Comparison of ENCODE assay signal across 8 cellular contexts in the genomic region with DNA sequence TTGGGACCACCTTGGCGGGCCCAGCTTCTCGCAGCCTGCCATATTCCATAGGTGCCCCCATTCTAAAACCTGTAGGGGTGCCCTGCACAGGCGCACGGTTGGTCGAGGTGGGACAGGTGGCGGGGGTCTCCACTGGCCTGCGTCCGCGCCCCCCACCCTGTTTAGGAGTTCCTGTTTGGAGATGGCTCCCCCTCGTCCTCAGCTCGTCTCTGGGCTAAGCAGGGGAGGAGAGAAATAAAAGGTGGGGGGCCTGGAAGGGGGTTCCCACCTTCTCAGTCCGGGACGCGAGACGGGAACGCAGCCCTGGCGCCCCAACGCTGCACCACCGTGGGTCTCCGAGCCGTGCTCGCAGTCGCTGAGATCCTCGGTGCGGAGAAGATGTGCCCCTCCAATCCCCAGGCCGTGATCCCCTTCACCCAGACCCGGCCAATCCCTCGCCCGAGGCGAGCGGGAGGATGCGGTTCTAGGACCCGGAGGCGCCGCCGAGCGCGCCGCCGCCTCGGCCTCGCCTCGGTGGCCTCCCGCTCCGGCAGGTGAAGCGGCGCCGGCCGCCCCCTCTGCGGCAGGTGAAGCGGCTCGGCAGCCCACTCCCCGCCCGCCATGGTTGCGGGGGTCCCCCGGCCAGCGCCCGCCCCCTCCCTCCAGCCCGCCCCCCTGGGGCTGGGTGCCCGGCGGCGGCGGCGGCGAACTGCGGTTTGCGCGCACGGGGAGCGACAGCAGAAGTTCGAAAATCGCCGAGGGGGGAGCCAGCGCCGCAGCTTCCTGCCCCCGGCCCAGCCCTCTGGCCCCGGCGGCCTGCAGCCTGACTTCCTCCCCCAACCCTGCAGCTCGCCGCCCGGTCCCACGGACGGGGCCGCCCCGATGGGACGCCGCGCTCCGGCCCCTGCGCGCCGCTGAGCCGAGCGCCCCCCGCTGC. TPM values are rescaled to one million over a fixed set of nuclear protein-coding genes. Genes with fewer than 3 reads are reported as not detected.
DNase-seq lines count a peak whose midpoint lies in the region; ATAC-seq and TF ChIP-seq lines count a peak whose summit lies in the region.

A gene with protein sequence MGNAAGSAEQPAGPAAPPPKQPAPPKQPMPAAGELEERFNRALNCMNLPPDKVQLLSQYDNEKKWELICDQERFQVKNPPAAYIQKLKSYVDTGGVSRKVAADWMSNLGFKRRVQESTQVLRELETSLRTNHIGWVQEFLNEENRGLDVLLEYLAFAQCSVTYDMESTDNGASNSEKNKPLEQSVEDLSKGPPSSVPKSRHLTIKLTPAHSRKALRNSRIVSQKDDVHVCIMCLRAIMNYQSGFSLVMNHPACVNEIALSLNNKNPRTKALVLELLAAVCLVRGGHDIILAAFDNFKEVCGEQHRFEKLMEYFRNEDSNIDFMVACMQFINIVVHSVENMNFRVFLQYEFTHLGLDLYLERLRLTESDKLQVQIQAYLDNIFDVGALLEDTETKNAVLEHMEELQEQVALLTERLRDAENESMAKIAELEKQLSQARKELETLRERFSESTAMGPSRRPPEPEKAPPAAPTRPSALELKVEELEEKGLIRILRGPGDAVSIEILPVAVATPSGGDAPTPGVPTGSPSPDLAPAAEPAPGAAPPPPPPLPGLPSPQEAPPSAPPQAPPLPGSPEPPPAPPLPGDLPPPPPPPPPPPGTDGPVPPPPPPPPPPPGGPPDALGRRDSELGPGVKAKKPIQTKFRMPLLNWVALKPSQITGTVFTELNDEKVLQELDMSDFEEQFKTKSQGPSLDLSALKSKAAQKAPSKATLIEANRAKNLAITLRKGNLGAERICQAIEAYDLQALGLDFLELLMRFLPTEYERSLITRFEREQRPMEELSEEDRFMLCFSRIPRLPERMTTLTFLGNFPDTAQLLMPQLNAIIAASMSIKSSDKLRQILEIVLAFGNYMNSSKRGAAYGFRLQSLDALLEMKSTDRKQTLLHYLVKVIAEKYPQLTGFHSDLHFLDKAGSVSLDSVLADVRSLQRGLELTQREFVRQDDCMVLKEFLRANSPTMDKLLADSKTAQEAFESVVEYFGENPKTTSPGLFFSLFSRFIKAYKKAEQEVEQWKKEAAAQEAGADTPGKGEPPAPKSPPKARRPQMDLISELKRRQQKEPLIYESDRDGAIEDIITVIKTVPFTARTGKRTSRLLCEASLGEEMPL (plus strand): TSS at position 805 of the 916 bp plus-strand sequence. CDS start 240 bp downstream, outside the sequence.

- H3K27me3 Mint-ChIP-seq in activated T-cell treated with anti-CD3 and anti-CD28 coated beads, Interleukin-2, amount 50 U/mL, for 72 hours (ENCODE audit: low read depth) = no peaks in the 10 kb centered on the region

- peak in 1 of 2 donors; percentile 12 for ATAC-seq in activated T-cell treated with anti-CD3 and anti-CD28 coated beads, Interleukin-2, amount 50 U/mL, for 72 hours (replicated peaks in 1 of 2)

- peak within 1 kb of the TSS; percentile 88 to 99 for H3K4me3 Mint-ChIP-seq in activated T-cell treated with anti-CD3 and anti-CD28 coated beads, Interleukin-2, amount 50 U/mL, for 72 hours

- H3K36me3 ChIP-seq in neuron (ENCODE audit: insufficient read depth, low read length) = no peaks in the 10 kb centered on the region

- H3K9me3 Mint-ChIP-seq in activated T-cell treated with anti-CD3 and anti-CD28 coated beads, Interleukin-2, amount 50 U/mL, for 72 hours = no peaks in the 10 kb centered on the region

- peak within 1 kb of the TSS; percentile 75 for H3K4me3 ChIP-seq in NB4 (ENCODE audit: low read depth, low read length)
- peak within 1 kb of the TSS; percentile 71 for H3K4me3 ChIP-seq in fibroblast of villous mesenchyme (ENCODE audit: low read depth, low read length)
- H3K4me3 ChIP-seq in neuron (ENCODE audit: low read length) = peak within 1 kb of the TSS; percentile 36

- H2AFZ ChIP-seq in neuron (ENCODE audit: low read depth, low read length) = peak within 1 kb of the TSS; percentile 66

- peaks cover 56% of the 10 kb centered on the region for H3K27me3 ChIP-seq in neuron (ENCODE audit: insufficient read depth, low read length)

- no peaks in the 10 kb centered on the region for H3K4me1 ChIP-seq in neuron (ENCODE audit: insufficient read depth, low read length)

- DNase-seq in NCI-H1417 (lab: John Stamatoyannopoulos, UW) = peak; percentile 21 to 71 (median 66)
- no peak for DNase-seq in NCI-H1417 treated with DMSO at 0.1 percent for 48 hours (lab: John Stamatoyannopoulos, UW)
- peak; percentile 87 for DNase-seq in NB4 (ENCODE audit: low read depth)
- DNase-seq in activated T-cell treated with anti-CD3 and anti-CD28 coated beads, Interleukin-2, amount 50 U/mL, for 72 hours = peak; percentile 78 to 81
- no peak for DNase-seq in fibroblast of villous mesenchyme (ENCODE audit: low read depth)
- no peak for DNase-seq in NCI-H1930 (lab: John Stamatoyannopoulos, UW)
- DNase-seq in GOT3 (lab: John Stamatoyannopoulos, UW) = no peak

- TF ChIP-seq POLR2A in NB4 (IDR thresholded peaks at IDR 0.05; ENCODE audit: extremely low read depth, insufficient read length) = peak; percentile 20

- H3K27ac Mint-ChIP-seq in activated T-cell treated with anti-CD3 and anti-CD28 coated beads, Interleukin-2, amount 50 U/mL, for 72 hours = peak within 1 kb of the TSS; percentile 95

- H3K4me1 Mint-ChIP-seq in activated T-cell treated with anti-CD3 and anti-CD28 coated beads, Interleukin-2, amount 50 U/mL, for 72 hours (ENCODE audit: low read depth) = peaks cover 49% of the 10 kb centered on the region

- H3K9me3 ChIP-seq in neuron (ENCODE audit: low read length) = peaks cover 3% of the 10 kb centered on the region

- TF ChIP-seq CTCF in NB4 (IDR thresholded peaks at IDR 0.05; ENCODE audit: low read depth, low read length) = no peak
- TF ChIP-seq CTCF in fibroblast of villous mesenchyme (IDR thresholded peaks at IDR 0.05; ENCODE audit: insufficient read depth, low read depth, low read length) = no peak

- H3K36me3 Mint-ChIP-seq in activated T-cell treated with anti-CD3 and anti-CD28 coated beads, Interleukin-2, amount 50 U/mL, for 72 hours (ENCODE audit: insufficient read depth in 2 of 2) = peaks cover 18 to 50% of the 10 kb centered on the region in 2 donors

RNA-seq across cellular contexts. Expression of the gene that starts here (rescaled TPM):
- 100 to 1,000 TPM; 559 to 689 TPM for total RNA-seq in activated T-cell treated with anti-CD3 and anti-CD28 coated beads, Interleukin-2, amount 50 U/mL, for 72 hours
- total RNA-seq in fibroblast of villous mesenchyme = 3.5 and 5.2 TPM in 2 replicates

Comparison
In these comparisons a context has a peak if more than half of its experiments do, and no peak if none do; other contexts are left out.
1. RNA of the gene that starts here (total RNA-seq): 559 to 689 TPM in activated T-cell treated with anti-CD3 and anti-CD28 coated beads, Interleukin-2, amount 50 U/mL, for 72 hours; 3.5 to 5.2 TPM in fibroblast of villous mesenchyme; every median in the first group is over 10 times any median in the second.
2. DNase-seq: peak in NCI-H1417 (3 of 3), NB4 (single experiment) and activated T-cell treated with anti-CD3 and anti-CD28 coated beads, Interleukin-2, amount 50 U/mL, for 72 hours (2 of 2); none in NCI-H1417 treated with DMSO at 0.1 percent for 48 hours (single experiment), fibroblast of villous mesenchyme (single experiment), NCI-H1930 (0 of 2) and GOT3 (single experiment).
3. Peak in every context shown above with its lines, with median percentiles within 50 percentile points of each other: H3K4me3 ChIP-seq.